ENCODE assay signal across 18 cellular contexts in genomic region chr5:14662721-14663120, GRCh38. TPM values are rescaled to one million over a fixed set of nuclear protein-coding genes. Genes with fewer than 3 reads are reported as not detected.
DNase-seq lines count a peak whose midpoint lies in the region; ATAC-seq, FAIRE-seq and TF ChIP-seq lines count a peak whose summit lies in the region.
"Had no signal": no experiment of that assay in that cellular context is flagged by ENCODE, and none has a peak within 500 bp of the region (broad histone marks: within the 10 kb centered on the region; RNA-seq: fewer than 3 reads in every experiment).

No MANE protein-coding gene starts in this region.

- no peak for TF ChIP-seq POLR2A in GM12878 (IDR thresholded peaks at IDR 0.05; ENCODE audit: low read depth, low read length)

- RAD21 ChIA-PET in GM12878 (lab: Charles Lee; ENCODE audit: unreplicated experiment), result interaction anchor here (0.7 kb wide), 1 partner anchor 14 kb away, joined by 3 read pairs; no protein-coding TSS in a partner anchor

- peaks cover 42% of the 10 kb centered on the region for H3K36me3 Mint-ChIP-seq in activated CD4-positive, alpha-beta memory T cell treated with anti-CD3 and anti-CD28 coated beads, Interleukin-2, amount 10 ng/mL, durations not matched to agents 7 days and 5 days (ENCODE audit: low read depth)
- peaks cover 15% of the 10 kb centered on the region for H3K36me3 Mint-ChIP-seq in activated CD4-positive, alpha-beta memory T cell treated with anti-CD3 and anti-CD28 coated beads for 36 hours
- H3K36me3 Mint-ChIP-seq in GM23338 (ENCODE audit: low read depth) (no peaks in the 10 kb centered on the region; the same call in 2 of the 3 replicates), neural crest cell (ENCODE audit: low read depth) (no peaks in the 10 kb centered on the region)

- no peak for DNase-seq in activated CD4-positive, alpha-beta memory T cell treated with anti-CD3 and anti-CD28 coated beads, Interleukin-2, amount 10 ng/mL, durations not matched to agents 7 days and 5 days
- DNase-seq in activated CD4-positive, alpha-beta memory T cell treated with anti-CD3 and anti-CD28 coated beads for 36 hours, result no peak
- DNase-seq in GM23338 (ENCODE audit: low spot score) (no peak), GM12878 (ENCODE audit: low read depth, low spot score) (no peak), neural crest cell (ENCODE audit: low read depth, low spot score) (no peak), HuH-7.5 (ENCODE audit: low spot score) (no peak)
- DNase-seq: ACHN; activated CD8-positive, alpha-beta memory T cell treated with anti-CD3 and anti-CD28 coated beads, Interleukin-2, amount 50 U/mL, for 48 hours; Calu3; dermis blood vessel endothelial cell; hypothalamus; left colon; NCI-H1930; NCI-H524 had no signal

- H3K27ac ChIP-seq in GM23338 (ENCODE audit: low read depth) (no peak overlapping the region), GM12878 (ENCODE audit: control insufficient read depth, insufficient read depth) (peak overlapping the region; percentile 4; the same call in 1 of the 2 replicates)

- no peak for TF ChIP-seq EP300 in GM12878 (IDR thresholded peaks at IDR 0.05; ENCODE audit: borderline replicate concordance in 1 of 2, control insufficient read depth in 1 of 2, low read depth in 2 of 2, low read length in 2 of 2)

- no peak overlapping the region for H3K9ac ChIP-seq in GM12878 (ENCODE audit: control insufficient read depth, insufficient read depth, low read length)

- SMC1A ChIA-PET in GM12878 (lab: Charles Lee; ENCODE audit: uncharacterized antibody, unreplicated experiment), result no interaction called here

- ATAC-seq in GM23338 (no peak), GM12878 (no peak), HG03108 (IDR thresholded peaks at IDR 0.05; ENCODE audit: unreplicated experiment) (no peak), GM18498 (IDR thresholded peaks at IDR 0.05; ENCODE audit: unreplicated experiment) (no peak)
- ATAC-seq: left colon had no signal

- no TSS peak for BruUV-seq in GM12878 (replicated peaks; lab: Mats Ljungman, UMichigan)

- FAIRE-seq in GM12878 (lab: Jason Lieb, UNC), result no peak
- FAIRE-seq: GM18507, GM19239 had no signal

- 84% methylated on average over 4 of the region's 4 CpGs for WGBS in GM12878 (ENCODE audit: insufficient coverage, insufficient replicate concordance, low lambda C conversion rate, missing lambda C conversion rate)

- H3K27me3 Mint-ChIP-seq in activated CD4-positive, alpha-beta memory T cell treated with anti-CD3 and anti-CD28 coated beads, Interleukin-2, amount 10 ng/mL, durations not matched to agents 7 days and 5 days, result no peaks in the 10 kb centered on the region
- H3K27me3 Mint-ChIP-seq in activated CD4-positive, alpha-beta memory T cell treated with anti-CD3 and anti-CD28 coated beads for 36 hours, result no peaks in the 10 kb centered on the region
- H3K27me3 Mint-ChIP-seq in GM23338 (ENCODE audit: insufficient read depth, low read depth, poor library complexity) (peaks cover 22% of the 10 kb centered on the region), neural crest cell (ENCODE audit: low read depth) (no peaks in the 10 kb centered on the region)

- peaks cover 55% of the 10 kb centered on the region for H3K4me1 Mint-ChIP-seq in activated CD4-positive, alpha-beta memory T cell treated with anti-CD3 and anti-CD28 coated beads, Interleukin-2, amount 10 ng/mL, durations not matched to agents 7 days and 5 days
- peaks cover 41% of the 10 kb centered on the region for H3K4me1 Mint-ChIP-seq in activated CD4-positive, alpha-beta memory T cell treated with anti-CD3 and anti-CD28 coated beads for 36 hours (ENCODE audit: low read depth)
- H3K4me1 Mint-ChIP-seq in GM23338 (peaks cover 22% of the 10 kb centered on the region), neural crest cell (peaks cover 38% of the 10 kb centered on the region)

- intact Hi-C loops in activated CD4-positive, alpha-beta memory T cell treated with anti-CD3 and anti-CD28 coated beads for 36 hours (cut with micrococcal nuclease), result loop anchor here (1.0 kb wide), 1 partner anchor 9 kb away; no protein-coding TSS in a partner anchor
- intact Hi-C loops in GM12878 (cut with micrococcal nuclease; ENCODE audit: unreplicated experiment), result no loop called here

- H3K4me1 ChIP-seq in GM23338 (ENCODE audit: insufficient read depth), result peaks cover 19% of the 10 kb centered on the region
- peaks cover 3% of the 10 kb centered on the region; the same call in 1 of the 2 replicates for H3K4me1 ChIP-seq in GM12878 (ENCODE audit: control insufficient read depth, insufficient read depth, low read length)

- no peak for TF ChIP-seq RAD21 in GM12878 (IDR thresholded peaks at IDR 0.05; ENCODE audit: insufficient read depth, low read depth, low read length)

- in situ Hi-C loops in GM12878 (cut with MboI), result loop anchor here (25.0 kb wide), 1 partner anchor 500 kb away; no protein-coding TSS in a partner anchor

- no peaks in the 10 kb centered on the region; the same call in 1 of the 3 replicates for H3K9me3 ChIP-seq in GM12878 (replicated peaks; ENCODE audit: control insufficient read depth, insufficient read depth, low read length)

- TF ChIP-seq CTCF in GM23338 (conservative IDR thresholded peaks at IDR 0.05; ENCODE audit: low read depth in 2 of 2) (no peak), GM12878 (IDR thresholded peaks at IDR 0.05 in 2 of 3, conservative IDR thresholded peaks at IDR 0.05 in 1 of 3; ENCODE audit: control insufficient read depth in 2 of 3, extremely low read depth in 1 of 3, insufficient read depth in 1 of 3, low read depth in 3 of 3, low read length in 3 of 3) (no peak), neural crest cell (conservative IDR thresholded peaks at IDR 0.05) (no peak)

- CTCF ChIA-PET in activated CD4-positive, alpha-beta memory T cell treated with anti-CD3 and anti-CD28 coated beads, Interleukin-2, amount 10 ng/mL, durations not matched to agents 7 days and 5 days (lab: Charles Lee), result interaction anchor here (2.6 kb wide), 1 partner anchor 14 kb away, joined by 11 read pairs; no protein-coding TSS in a partner anchor
- CTCF ChIA-PET in activated CD4-positive, alpha-beta memory T cell treated with anti-CD3 and anti-CD28 coated beads for 36 hours (lab: Charles Lee), result interaction anchor here (1.8 kb wide), 1 partner anchor 14 kb away, joined by 11 read pairs; no protein-coding TSS in a partner anchor
- CTCF ChIA-PET in GM12878 (lab: Yijun Ruan, JAX), result interaction anchor here (1.5 kb wide), 1 partner anchor 14 kb away, joined by 4 read pairs; no protein-coding TSS in a partner anchor

- H2AFZ ChIP-seq in GM23338, result no peak overlapping the region
- H2AFZ ChIP-seq in GM12878 (ENCODE audit: control insufficient read depth, low read depth, low read length), result no peak overlapping the region

- peaks cover 26% of the 10 kb centered on the region for H3K79me2 ChIP-seq in GM23338 (replicated peaks; ENCODE audit: insufficient read depth)
- H3K79me2 ChIP-seq in GM12878 (ENCODE audit: control insufficient read depth, insufficient read depth, low read length), result peaks cover 57% of the 10 kb centered on the region

- no peaks in the 10 kb centered on the region for H3K36me3 ChIP-seq in GM23338 (ENCODE audit: insufficient read depth)
- 0 out of 4 replicates have a peak, but pooled peaks cover 0 to 5% of the 10 kb centered on the region in 2 experiments for H3K36me3 ChIP-seq in GM12878 (ENCODE audit: control insufficient read depth in 2 of 2, insufficient read depth in 2 of 2, low read length in 1 of 2)

- H3K4me3 Mint-ChIP-seq in activated CD4-positive, alpha-beta memory T cell treated with anti-CD3 and anti-CD28 coated beads, Interleukin-2, amount 10 ng/mL, durations not matched to agents 7 days and 5 days, result peak overlapping the region; percentile 8
- no peak overlapping the region for H3K4me3 Mint-ChIP-seq in activated CD4-positive, alpha-beta memory T cell treated with anti-CD3 and anti-CD28 coated beads for 36 hours
- H3K4me3 Mint-ChIP-seq in GM23338 (no peak overlapping the region), neural crest cell (peak overlapping the region; percentile 45)

- H3K4me2 ChIP-seq in GM23338 (peak overlapping the region; percentile 94; the same call in 1 of the 2 replicates), GM12878 (ENCODE audit: control insufficient read depth, insufficient read depth) (peak overlapping the region; percentile 57; the same call in 1 of the 2 replicates)

- H4K20me1 ChIP-seq in GM23338 (replicated peaks; ENCODE audit: insufficient read depth) (peaks cover 4% of the 10 kb centered on the region; the same call in 1 of the 2 replicates), GM12878 (ENCODE audit: control insufficient read depth, insufficient read depth) (no peaks in the 10 kb centered on the region)

- H3K27me3 ChIP-seq in GM23338 (ENCODE audit: insufficient read depth) (peaks cover 30% of the 10 kb centered on the region), GM12878 (replicated peaks in 1 of 2; ENCODE audit: control insufficient read depth in 2 of 2, insufficient read depth in 2 of 2, low read length in 1 of 2) (no peaks in the 10 kb centered on the region)

- POLR2A ChIA-PET in activated CD4-positive, alpha-beta memory T cell treated with anti-CD3 and anti-CD28 coated beads, Interleukin-2, amount 10 ng/mL, durations not matched to agents 7 days and 5 days (lab: Charles Lee), result interaction anchor here (0.7 kb wide), 1 partner anchor 297 kb away, joined by 4 read pairs; no protein-coding TSS in a partner anchor
- POLR2A ChIA-PET in activated CD4-positive, alpha-beta memory T cell treated with anti-CD3 and anti-CD28 coated beads for 36 hours (lab: Charles Lee), result no interaction called here
- POLR2A ChIA-PET in GM12878 (lab: Charles Lee), result no interaction called here

- 0 out of 2 replicates have a peak, but pooled peaks cover 3% of the 10 kb centered on the region for H3F3A ChIP-seq in GM23338 (replicated peaks; ENCODE audit: low read depth)

- H3K4me3 ChIP-seq in GM23338 (no peak overlapping the region), GM12878 (peak overlapping the region; percentile 84; the same call in 1 of the 2 replicates)

- H3K9me3 Mint-ChIP-seq in activated CD4-positive, alpha-beta memory T cell treated with anti-CD3 and anti-CD28 coated beads, Interleukin-2, amount 10 ng/mL, durations not matched to agents 7 days and 5 days, result no peaks in the 10 kb centered on the region
- no peaks in the 10 kb centered on the region for H3K9me3 Mint-ChIP-seq in activated CD4-positive, alpha-beta memory T cell treated with anti-CD3 and anti-CD28 coated beads for 36 hours
- H3K9me3 Mint-ChIP-seq in GM23338, result no peaks in the 10 kb centered on the region
- H3K9me3 Mint-ChIP-seq in neural crest cell, result no peaks in the 10 kb centered on the region

- peaks cover 4% of the 10 kb centered on the region; the same call in 1 of the 2 replicates for H3K9me2 ChIP-seq in GM23338 (ENCODE audit: insufficient read depth)

- no peak overlapping the region for H3K27ac Mint-ChIP-seq in activated CD4-positive, alpha-beta memory T cell treated with anti-CD3 and anti-CD28 coated beads, Interleukin-2, amount 10 ng/mL, durations not matched to agents 7 days and 5 days
- H3K27ac Mint-ChIP-seq in activated CD4-positive, alpha-beta memory T cell treated with anti-CD3 and anti-CD28 coated beads for 36 hours, result no peak overlapping the region
- H3K27ac Mint-ChIP-seq in GM23338 (no peak overlapping the region), neural crest cell (ENCODE audit: unreplicated experiment) (no peak overlapping the region)

RNA-seq across cellular contexts. Expression of gene OTULIN, which starts 1.8 kb away (rescaled TPM):
- 10 to 100 TPM; 69.6 to 71.7 TPM for total RNA-seq in activated CD4-positive, alpha-beta memory T cell treated with anti-CD3 and anti-CD28 coated beads, Interleukin-2, amount 10 ng/mL, durations not matched to agents 7 days and 5 days
- 10 to 100 TPM; 53.3 to 53.6 TPM for total RNA-seq in activated CD4-positive, alpha-beta memory T cell treated with anti-CD3 and anti-CD28 coated beads for 36 hours
- 19.2 and 43.9 TPM in 2 replicates for total RNA-seq in GM23338 (2014; rRNA removed; shearing (Covaris generic))
- polyA plus RNA-seq in GM23338 (2016; fragmentation: Nextera tagmentation; extraction: Ambion mirVana), result 21.2 and 24.3 TPM in 2 replicates
- 143 and 160 TPM in 2 replicates for total RNA-seq in GM12878 (2013; cell fraction: nucleolus; rRNA removed)
- 44.0 and 44.1 TPM in 2 replicates for total RNA-seq in GM12878 (2014; rRNA removed)
- total RNA-seq in GM12878 (2014; rRNA removed; fragmentation: Illumina TruSeq; extraction: Trizol), result 31.6 and 35.0 TPM in 2 replicates
- 70.5 and 72.0 TPM in 2 replicates for total RNA-seq in GM12878 (2021)
- 7.2 TPM for polyA plus RNA-seq in GM12878 (2011; ENCODE audit: low read depth)
- 34.1 and 44.0 TPM in 2 replicates for polyA plus RNA-seq in GM12878 (2011; rRNA removed)
- polyA plus RNA-seq in GM12878 (2011; cell fraction: cytosol; rRNA removed), result 19.9 and 20.5 TPM in 2 replicates
- polyA plus RNA-seq in GM12878 (2011; cell fraction: nucleus; rRNA removed), result 32.5 and 35.2 TPM in 2 replicates
- polyA plus RNA-seq in GM12878 (2012), result 12.6 and 16.9 TPM in 2 replicates
- polyA plus RNA-seq in GM12878 (2014; fragmentation: Illumina TruSeq; extraction: Trizol), result 22.2 and 22.6 TPM in 2 replicates
- polyA plus RNA-seq in GM12878 (2014; fragmentation: Nextera tagmentation; extraction: Ambion mirVana), result 1 to 10 TPM; 6.6 to 9.9 TPM
- polyA plus RNA-seq in GM12878 (2014; rRNA removed), result 25.8 and 41.0 TPM in 2 replicates
- 10 to 100 TPM in 1 of 2 experiments, 1 to 10 TPM in 1; 7.2 to 40.8 TPM for polyA plus RNA-seq in GM12878 (2016; fragmentation: Nextera tagmentation; extraction: Ambion mirVana)
- polyA minus RNA-seq in GM12878 (2011; rRNA and poly(A)+ RNA removed), result 32.6 and 45.4 TPM in 2 replicates
- polyA minus RNA-seq in GM12878 (2011; cell fraction: cytosol; rRNA and poly(A)+ RNA removed), result 13.3 and 16.3 TPM in 2 replicates
- 50.4 and 91.6 TPM in 2 replicates for polyA minus RNA-seq in GM12878 (2011; cell fraction: nucleus; rRNA and poly(A)+ RNA removed)
- total RNA-seq in neural crest cell, result 33.7 and 37.4 TPM in 2 replicates

Comparison
In these comparisons a context has a peak if more than half of its experiments do, and no peak if none do; other contexts are left out.
1. H3K4me3 Mint-ChIP-seq: peak in activated CD4-positive, alpha-beta memory T cell treated with anti-CD3 and anti-CD28 coated beads, Interleukin-2, amount 10 ng/mL, durations not matched to agents 7 days and 5 days (single experiment) and neural crest cell (single experiment); none in activated CD4-positive, alpha-beta memory T cell treated with anti-CD3 and anti-CD28 coated beads for 36 hours (single experiment) and GM23338 (single experiment).